20 cellular contexts compared by ENCODE assay signal in genomic region chr15:41890050-41890690, GRCh38.
"Had no signal": no experiment of that assay in that cellular context is flagged by ENCODE, and none has a peak within 500 bp of the region (broad histone marks: within the 10 kb centered on the region; RNA-seq: fewer than 3 reads in every experiment).

No MANE protein-coding gene starts in this region.

- ATAC-seq: activated naive CD4-positive, alpha-beta T cell treated with anti-CD3 and anti-CD28 coated beads, Interleukin-2, amount 50 U/mL, for 72 hours; left lung; natural killer cell; pancreas; psoas muscle; stimulated activated naive CD8-positive, alpha-beta T cell treated with anti-CD3 and anti-CD28 coated beads, Interleukin-15, amount 100 ng/mL, for 72 hours had no signal

- H3K36me3 ChIP-seq: breast epithelium, neutrophil, pancreas, right atrium auricular region had no signal

- H3K27ac Mint-ChIP-seq: activated CD4-positive, alpha-beta T cell treated with anti-CD3 and anti-CD28 coated beads, Interleukin-2, amount 10 ng/mL, durations not matched to agents 24 days and 14 days; activated T-helper 1 cell treated with anti-CD3 and anti-CD28 coated beads, Interleukin-12 subunit alpha, Interleukin-12 subunit beta, Interleukin-2, Interleukin-4 antibody, amounts not matched to agents 30 ng/mL and 10 ng/mL and 1 ng/mL, durations not matched to agents 14 hours and 24 hours and 36 hours had no signal

- H3K36me3 Mint-ChIP-seq: activated naive CD4-positive, alpha-beta T cell treated with anti-CD3 and anti-CD28 coated beads, Interleukin-2, amount 50 U/mL, for 72 hours; natural killer cell had no signal

- H3K4me3 ChIP-seq: breast epithelium, coronary artery, left lung, lung, pancreas, psoas muscle, right atrium auricular region, tibial artery had no signal

- H3K9me3 ChIP-seq: breast epithelium, left lung, neutrophil, pancreas, psoas muscle, right atrium auricular region, tibial artery had no signal

- DNase-seq: activated CD4-positive, alpha-beta memory T cell treated with anti-CD3 and anti-CD28 coated beads, Interleukin-2, amount 10 ng/mL, durations not matched to agents 7 days and 5 days; activated CD4-positive, alpha-beta T cell treated with anti-CD3 and anti-CD28 coated beads, Interleukin-2, amount 10 ng/mL, durations not matched to agents 24 days and 14 days; activated gamma-delta T cell treated with Interleukin-2 at 50 U/mL for 16 hours; cerebellar nuclear complex; erythroblast; foreskin fibroblast; natural killer cell; stimulated activated CD4-positive, alpha-beta T cell treated with anti-CD3 and anti-CD28 coated beads, Interleukin-4, amount 100 ng/mL, for 24 hours; stimulated activated naive CD8-positive, alpha-beta T cell treated with anti-CD3 and anti-CD28 coated beads, Interleukin-15, amount 100 ng/mL, for 72 hours; tibial artery had no signal

- H3K4me3 Mint-ChIP-seq: activated CD4-positive, alpha-beta memory T cell treated with anti-CD3 and anti-CD28 coated beads, Interleukin-2, amount 10 ng/mL, durations not matched to agents 7 days and 5 days; activated CD4-positive, alpha-beta T cell treated with anti-CD3 and anti-CD28 coated beads, Interleukin-2, amount 10 ng/mL, durations not matched to agents 24 days and 14 days; activated T-helper 1 cell treated with anti-CD3 and anti-CD28 coated beads, Interleukin-12 subunit alpha, Interleukin-12 subunit beta, Interleukin-2, Interleukin-4 antibody, amounts not matched to agents 30 ng/mL and 10 ng/mL and 1 ng/mL, durations not matched to agents 14 hours and 24 hours and 36 hours; natural killer cell; stimulated activated naive CD8-positive, alpha-beta T cell treated with anti-CD3 and anti-CD28 coated beads, Interleukin-15, amount 100 ng/mL, for 72 hours had no signal

- H3K27ac ChIP-seq: breast epithelium, coronary artery, left lung, neutrophil, pancreas, psoas muscle, right atrium auricular region, tibial artery had no signal

- FAIRE-seq: pancreas had no signal

- H3K27me3 Mint-ChIP-seq: activated CD4-positive, alpha-beta memory T cell treated with anti-CD3 and anti-CD28 coated beads, Interleukin-2, amount 10 ng/mL, durations not matched to agents 7 days and 5 days; activated CD4-positive, alpha-beta T cell treated with anti-CD3 and anti-CD28 coated beads, Interleukin-2, amount 10 ng/mL, durations not matched to agents 24 days and 14 days; stimulated activated naive CD8-positive, alpha-beta T cell treated with anti-CD3 and anti-CD28 coated beads, Interleukin-15, amount 100 ng/mL, for 72 hours had no signal

- H3K9me3 Mint-ChIP-seq: activated CD4-positive, alpha-beta memory T cell treated with anti-CD3 and anti-CD28 coated beads, Interleukin-2, amount 10 ng/mL, durations not matched to agents 7 days and 5 days; activated CD4-positive, alpha-beta T cell treated with anti-CD3 and anti-CD28 coated beads, Interleukin-2, amount 10 ng/mL, durations not matched to agents 24 days and 14 days; activated naive CD4-positive, alpha-beta T cell treated with anti-CD3 and anti-CD28 coated beads, Interleukin-2, amount 50 U/mL, for 72 hours; activated T-helper 1 cell treated with anti-CD3 and anti-CD28 coated beads, Interleukin-12 subunit alpha, Interleukin-12 subunit beta, Interleukin-2, Interleukin-4 antibody, amounts not matched to agents 30 ng/mL and 10 ng/mL and 1 ng/mL, durations not matched to agents 14 hours and 24 hours and 36 hours; natural killer cell; stimulated activated naive CD8-positive, alpha-beta T cell treated with anti-CD3 and anti-CD28 coated beads, Interleukin-15, amount 100 ng/mL, for 72 hours had no signal

- H3K27me3 ChIP-seq: breast epithelium, left lung, pancreas, right atrium auricular region, tibial artery had no signal
